15 cellular contexts compared by ENCODE assay signal in genomic region chr6:83868639-83869038, GRCh38. TPM values are rescaled to one million over a fixed set of nuclear protein-coding genes. Genes with fewer than 3 reads are reported as not detected.
A peak's percentile ranks its signal among the peaks of the same experiment; 100 is the strongest.
DNase-seq lines count a peak whose midpoint lies in the region; ATAC-seq and TF ChIP-seq lines count a peak whose summit lies in the region.
"Had no signal": no experiment of that assay in that cellular context is flagged by ENCODE, and none has a peak within 500 bp of the region (broad histone marks: within the 10 kb centered on the region; RNA-seq: fewer than 3 reads in every experiment).

No MANE protein-coding gene starts in this region.

- no peak overlapping the region for H3K27ac Mint-ChIP-seq in activated naive CD4-positive, alpha-beta T cell treated with anti-CD3 and anti-CD28 coated beads, Interleukin-2, amount 50 U/mL, for 72 hours
- H3K27ac Mint-ChIP-seq: activated naive CD8-positive, alpha-beta T cell; CD4-positive, alpha-beta T cell; naive thymus-derived CD8-positive, alpha-beta T cell had no signal

- H3K9me3 Mint-ChIP-seq in activated naive CD4-positive, alpha-beta T cell treated with anti-CD3 and anti-CD28 coated beads, Interleukin-2, amount 50 U/mL, for 72 hours: peaks cover 7 to 8% of the 10 kb centered on the region in 2 donors
- H3K9me3 Mint-ChIP-seq: dendritic cell treated with granulocyte-macrophage colony-stimulating factor and Interleukin-4, amounts not matched to agents 40 ng/mL and 50 ng/mL, for 4 days had no signal

- H3K4me3 ChIP-seq in BJ (ENCODE audit: low read depth, low read length): no peak overlapping the region
- no peak overlapping the region for H3K4me3 ChIP-seq in adipocyte (ENCODE audit: low read length)
- H3K4me3 ChIP-seq in right lobe of liver: no peak overlapping the region
- H3K4me3 ChIP-seq: right atrium auricular region had no signal

- peaks cover 30 to 46% of the 10 kb centered on the region in 2 donors for H3K36me3 Mint-ChIP-seq in activated naive CD4-positive, alpha-beta T cell treated with anti-CD3 and anti-CD28 coated beads, Interleukin-2, amount 50 U/mL, for 72 hours

- H3K27me3 ChIP-seq in BJ (ENCODE audit: control insufficient read depth, insufficient read depth, low read length) (no peaks in the 10 kb centered on the region), adipocyte (replicated peaks; ENCODE audit: control insufficient read depth, insufficient read depth, low read length) (no peaks in the 10 kb centered on the region), foreskin keratinocyte (no peaks in the 10 kb centered on the region), right lobe of liver (no peaks in the 10 kb centered on the region)
- H3K27me3 ChIP-seq: right atrium auricular region had no signal

- DNase-seq in BJ (ENCODE audit: low read depth) (peak; percentile 46), HPDE6-E6E7 (ENCODE audit: extremely low spot score) (peak; percentile 47), adipocyte (ENCODE audit: low read depth) (peak; percentile 63), foreskin keratinocyte (peak; percentile 59 to 78), right lobe of liver (no peak)
- DNase-seq in activated naive CD4-positive, alpha-beta T cell treated with anti-CD3 and anti-CD28 coated beads, Interleukin-2, amount 50 U/mL, for 72 hours (ENCODE audit: low spot score in 2 of 2): no peak
- no peak for DNase-seq in stimulated activated CD8-positive, alpha-beta memory T cell treated with anti-CD3 and anti-CD28 coated beads, Interleukin-4, amount 100 ng/mL, for 48 hours
- DNase-seq: CD4-positive, alpha-beta T cell; left colon; naive thymus-derived CD8-positive, alpha-beta T cell had no signal

- TF ChIP-seq POLR2A in right lobe of liver (IDR thresholded peaks at IDR 0.05): no peak

- H3K9ac ChIP-seq in adipocyte (ENCODE audit: low read length): no peak overlapping the region

- TF ChIP-seq CTCF in BJ (IDR thresholded peaks at IDR 0.05; ENCODE audit: insufficient read depth, low read depth, low read length) (no peak), foreskin keratinocyte (conservative IDR thresholded peaks at IDR 0.05) (no peak), right lobe of liver (IDR thresholded peaks at IDR 0.05) (no peak)

- H3K4me1 ChIP-seq in adipocyte (ENCODE audit: control insufficient read depth, insufficient read depth, low read length) (peaks cover 9% of the 10 kb centered on the region), foreskin keratinocyte (peaks cover 18% of the 10 kb centered on the region), right lobe of liver (no peaks in the 10 kb centered on the region)
- H3K4me1 ChIP-seq: right atrium auricular region had no signal

- ATAC-seq in foreskin keratinocyte (peak; percentile 86), GM21723 (IDR thresholded peaks at IDR 0.05; ENCODE audit: unreplicated experiment) (no peak), right lobe of liver (no peak)
- ATAC-seq in activated naive CD4-positive, alpha-beta T cell treated with anti-CD3 and anti-CD28 coated beads, Interleukin-2, amount 50 U/mL, for 72 hours: no peak
- ATAC-seq: left colon; naive thymus-derived CD8-positive, alpha-beta T cell had no signal

- CTCF ChIA-PET in BJ (lab: Yijun Ruan, JAX): interaction anchor here (0.5 to 1.4 kb wide), 2 partner anchors 9 to 437 kb away, joined by 3 to 4 read pairs; partner anchors contain the start of gene CYB5R4

- intact Hi-C loops in right lobe of liver (cut with DNase I): no loop called here

- H3K27ac ChIP-seq in foreskin keratinocyte (peak overlapping the region; percentile 82), right lobe of liver (no peak overlapping the region)
- H3K27ac ChIP-seq: right atrium auricular region had no signal

- POLR2A ChIA-PET in BJ (lab: Charles Lee): no interaction called here

- H3K9me3 ChIP-seq in adipocyte (ENCODE audit: control insufficient read depth, low read length): no peaks in the 10 kb centered on the region
- H3K9me3 ChIP-seq in right lobe of liver: no peaks in the 10 kb centered on the region
- H3K9me3 ChIP-seq: right atrium auricular region had no signal

- WGBS in right lobe of liver (ENCODE audit: insufficient coverage, low coverage, low lambda C conversion rate, missing lambda C conversion rate): 55% methylated on average over 1 of the region's 1 CpG

- peaks cover 1% of the 10 kb centered on the region; the same call in 1 of the 2 replicates for H3K36me3 ChIP-seq in BJ (ENCODE audit: control insufficient read depth, insufficient read depth, low read length)
- peaks cover 13% of the 10 kb centered on the region for H3K36me3 ChIP-seq in adipocyte (ENCODE audit: control insufficient read depth, insufficient read depth, low read length, severe bottlenecking)
- H3K36me3 ChIP-seq in right lobe of liver: no peaks in the 10 kb centered on the region
- H3K36me3 ChIP-seq: right atrium auricular region had no signal

RNA-seq across cellular contexts. Expression of gene CYB5R4, which starts 9.2 kb away (rescaled TPM):
- polyA plus RNA-seq in BJ (2011; rRNA removed) (2.7 and 7.5 TPM in 2 replicates), foreskin keratinocyte (7.5 and 13.4 TPM in 2 replicates)
- polyA minus RNA-seq in BJ (2011; rRNA and poly(A)+ RNA removed): 1.4 and 3.8 TPM in 2 replicates
- total RNA-seq in foreskin keratinocyte (20.1 and 25.7 TPM in 2 replicates), right lobe of liver (1 to 10 TPM; 3.6 to 7.9 (median 5.1) TPM)
- 10 to 100 TPM; 25.8 to 42.1 TPM for total RNA-seq in activated naive CD4-positive, alpha-beta T cell treated with anti-CD3 and anti-CD28 coated beads, Interleukin-2, amount 50 U/mL, for 72 hours

RNA-seq across cellular contexts. Expression of gene RIPPLY2, which starts 15.5 kb away (rescaled TPM):
- not detected in 2 replicates for polyA plus RNA-seq in BJ (2011; rRNA removed)
- not detected in 2 replicates for polyA minus RNA-seq in BJ (2011; rRNA and poly(A)+ RNA removed)
- total RNA-seq in foreskin keratinocyte: 0.65 and 1.8 TPM in 2 replicates
- 1.5 and 2.2 TPM in 2 replicates for polyA plus RNA-seq in foreskin keratinocyte
- not detected for total RNA-seq in activated naive CD4-positive, alpha-beta T cell treated with anti-CD3 and anti-CD28 coated beads, Interleukin-2, amount 50 U/mL, for 72 hours
- total RNA-seq in right lobe of liver: not detected
- total RNA-seq: CD4-positive, alpha-beta T cell; naive thymus-derived CD8-positive, alpha-beta T cell; right atrium auricular region; subcutaneous adipose tissue had no signal
- polyA plus RNA-seq: naive thymus-derived CD8-positive, alpha-beta T cell had no signal

Comparison
In these comparisons a context has a peak if more than half of its experiments do, and no peak if none do; other contexts are left out.
1. DNase-seq: peak in BJ (single experiment), HPDE6-E6E7 (single experiment), adipocyte (single experiment) and foreskin keratinocyte (2 of 2); none in activated naive CD4-positive, alpha-beta T cell treated with anti-CD3 and anti-CD28 coated beads, Interleukin-2, amount 50 U/mL, for 72 hours (0 of 2), right lobe of liver (0 of 3) and stimulated activated CD8-positive, alpha-beta memory T cell treated with anti-CD3 and anti-CD28 coated beads, Interleukin-4, amount 100 ng/mL, for 48 hours (single experiment).